Comparison of ENCODE assay signal across 20 cellular contexts in genomic region chr12:32418221-32418620, GRCh38. TPM values are rescaled to one million over a fixed set of nuclear protein-coding genes. Genes with fewer than 3 reads are reported as not detected.
A peak's percentile ranks its signal among the peaks of the same experiment; 100 is the strongest.
DNase-seq lines count a peak whose midpoint lies in the region; ATAC-seq, FAIRE-seq and TF ChIP-seq lines count a peak whose summit lies in the region.
"Had no signal": no experiment of that assay in that cellular context is flagged by ENCODE, and none has a peak within 500 bp of the region (broad histone marks: within the 10 kb centered on the region; RNA-seq: fewer than 3 reads in every experiment).

No MANE protein-coding gene starts in this region.

- ATAC-seq in HG03354 (IDR thresholded peaks at IDR 0.05; ENCODE audit: poor library complexity, severe bottlenecking, unreplicated experiment) (no peak), GM21447 (IDR thresholded peaks at IDR 0.05; ENCODE audit: unreplicated experiment) (no peak)
- ATAC-seq: GM12878 had no signal

- DNase-seq in H1 (ENCODE audit: low read depth in 1 of 2, low spot score in 2 of 2) = no peak
- no peak for DNase-seq in neuronal stem cell (ENCODE audit: low spot score)
- no peak for DNase-seq in testis
- DNase-seq in osteocyte (ENCODE audit: extremely low spot score, unreplicated experiment) = no peak
- DNase-seq in DMS 273 treated with DMSO at 0.1 percent for 48 hours (lab: John Stamatoyannopoulos, UW) = no peak
- DNase-seq: C1 segment of cervical spinal cord; Calu3; CD4-positive, alpha-beta memory T cell; COR-L47; DMS153; DND-41; GOT3; H7; HFFc6 had no signal

- no peak for FAIRE-seq in H1 (lab: Jason Lieb, UNC)
- FAIRE-seq: G401.6, GM12878, GM19239 had no signal

- H3K4ac ChIP-seq in H1 (replicated peaks; ENCODE audit: insufficient read length, low read depth, low read length) (no peak overlapping the region), neuronal stem cell (ENCODE audit: low read length) (no peak overlapping the region)

- H2BK12ac ChIP-seq in H1 (ENCODE audit: low read depth, low read length) (no peak overlapping the region), neuronal stem cell (ENCODE audit: low read length) (no peak overlapping the region)

- H3K79me2 ChIP-seq in H1 (ENCODE audit: control insufficient read depth in 1 of 2, insufficient read depth in 2 of 2, low read length in 2 of 2) = peaks cover 35 to 99% of the 10 kb centered on the region in 2 experiments

- H3K23ac ChIP-seq in H1 (ENCODE audit: insufficient read length) (no peak overlapping the region), neuronal stem cell (ENCODE audit: low read depth, low read length, poor library complexity) (no peak overlapping the region)

- no peak overlapping the region for H3K56ac ChIP-seq in H1 (replicated peaks; ENCODE audit: insufficient read length, low read depth, low read length)

- no peak overlapping the region for H3K9ac ChIP-seq in HUES48 (ENCODE audit: low read depth, low read length)
- H3K9ac ChIP-seq in H1 (replicated peaks in 1 of 4; ENCODE audit: extremely low read depth in 1 of 4, low read depth in 3 of 4, low read length in 3 of 4) = no peak overlapping the region
- no peak overlapping the region for H3K9ac ChIP-seq in neuronal stem cell (ENCODE audit: low read depth, low read length, poor library complexity)

- H3K4me2 ChIP-seq in H1 (ENCODE audit: insufficient read depth in 1 of 2, low read depth in 2 of 2, low read length in 2 of 2) (peak overlapping the region in 1 of 2 experiments; percentile 40; a peak in 1 of 4 replicates), neuronal stem cell (ENCODE audit: insufficient read depth, low read length, poor library complexity, severe bottlenecking) (no peak overlapping the region)

- H3K18ac ChIP-seq in H1 (ENCODE audit: extremely low read depth, low read length) (peak overlapping the region; percentile 32; the same call in 1 of the 2 replicates), neuronal stem cell (ENCODE audit: low read length) (no peak overlapping the region)

- TF ChIP-seq POLR2A in H1 (IDR thresholded peaks at IDR 0.05; ENCODE audit: control extremely low read depth in 1 of 2, low read depth in 2 of 2, low read length in 2 of 2) (no peak), testis (IDR thresholded peaks at IDR 0.05) (no peak)

- H3K14ac ChIP-seq in H1 (ENCODE audit: insufficient read length) (no peak overlapping the region), neuronal stem cell (ENCODE audit: low read length) (no peak overlapping the region)

- peaks cover 21 to 38% of the 10 kb centered on the region in 2 experiments for H4K20me1 ChIP-seq in H1 (replicated peaks in 1 of 2; ENCODE audit: control insufficient read depth in 1 of 2, insufficient read depth in 2 of 2, low read length in 2 of 2)

- H3K27me3 Mint-ChIP-seq in osteocyte (ENCODE audit: unreplicated experiment) = peaks cover 2% of the 10 kb centered on the region

- H3K79me1 ChIP-seq in H1 (ENCODE audit: low read depth, low read length) (peaks cover 11% of the 10 kb centered on the region), neuronal stem cell (ENCODE audit: low read depth, low read length) (no peaks in the 10 kb centered on the region)

- H3K27ac ChIP-seq in HUES48 (ENCODE audit: low read depth, low read length) (peak overlapping the region; percentile 76), H1 (ENCODE audit: low read depth, low read length) (peak overlapping the region; percentile 20; the same call in 1 of the 2 replicates), neuronal stem cell (replicated peaks; ENCODE audit: low read length) (no peak overlapping the region), testis (peak overlapping the region; percentile 52 to 64)

- peaks cover 4% of the 10 kb centered on the region for H3K4me1 Mint-ChIP-seq in osteocyte (ENCODE audit: unreplicated experiment)
- H3K4me1 Mint-ChIP-seq: CD4-positive, alpha-beta memory T cell had no signal

- H3K4me3 ChIP-seq in HUES48 (ENCODE audit: low read depth, low read length) = no peak overlapping the region
- H3K4me3 ChIP-seq in H1 (ENCODE audit: extremely low read depth in 1 of 4, insufficient read depth in 2 of 4, low read depth in 3 of 4, low read length in 4 of 4) = no peak overlapping the region
- H3K4me3 ChIP-seq in neuronal stem cell (ENCODE audit: low read length in 2 of 2) = no peak overlapping the region
- no peak overlapping the region for H3K4me3 ChIP-seq in testis
- H3K4me3 ChIP-seq: GM12878 had no signal

- H3K27me3 ChIP-seq in HUES48 (ENCODE audit: control insufficient read depth, insufficient read depth, low read length) = no peaks in the 10 kb centered on the region
- H3K27me3 ChIP-seq in H1 (replicated peaks in 1 of 4; ENCODE audit: control insufficient read depth in 3 of 4, extremely low read depth in 1 of 4, insufficient read depth in 3 of 4, low read length in 3 of 4) = no peaks in the 10 kb centered on the region
- no peaks in the 10 kb centered on the region for H3K27me3 ChIP-seq in neuronal stem cell (ENCODE audit: control insufficient read depth in 3 of 3, insufficient read depth in 3 of 3, low read depth in 1 of 3, low read length in 3 of 3)
- H3K27me3 ChIP-seq in testis = no peaks in the 10 kb centered on the region

- 99% methylated on average over 5 of the region's 5 CpGs; no CpG with 5 or more reads in 1 of the 2 experiments for WGBS in H1 (ENCODE audit: extremely low coverage in 1 of 2, insufficient coverage in 1 of 2, insufficient read length in 1 of 2, insufficient replicate concordance in 2 of 2, low coverage in 1 of 2, low lambda C conversion rate in 2 of 2, missing lambda C conversion rate in 1 of 2), 2 experiments
- WGBS in neuronal stem cell (ENCODE audit: extremely low coverage in 2 of 2, insufficient read length in 2 of 2, insufficient replicate concordance in 1 of 2), 2 donors = no CpG with 5 or more reads among the region's 5 CpGs
- WGBS in testis, 2 donors = 96 to 99% methylated on average over 5 of the region's 5 CpGs

- H3K27ac Mint-ChIP-seq in osteocyte (ENCODE audit: unreplicated experiment) = no peak overlapping the region
- H3K27ac Mint-ChIP-seq: CD4-positive, alpha-beta memory T cell; HFFc6 had no signal

- no peak for TF ChIP-seq EP300 in H1 (IDR thresholded peaks at IDR 0.05; ENCODE audit: borderline replicate concordance in 1 of 2, low read depth in 2 of 2, low read length in 2 of 2)

- H4K5ac ChIP-seq in H1 (ENCODE audit: insufficient read length, low read depth, low read length) = no peak overlapping the region

- no peaks in the 10 kb centered on the region for H3K36me3 Mint-ChIP-seq in osteocyte (ENCODE audit: unreplicated experiment)
- H3K36me3 Mint-ChIP-seq: CD4-positive, alpha-beta memory T cell had no signal

- intact Hi-C loops in testis (cut with DNase I; ENCODE audit: low total_unique reads) = no loop called here

- no peak overlapping the region; the same call in 1 of the 2 replicates for H4K8ac ChIP-seq in H1 (ENCODE audit: extremely low read depth, insufficient read depth, low read length)
- H4K8ac ChIP-seq in neuronal stem cell (ENCODE audit: low read depth, low read length) = no peak overlapping the region

- H2AFZ ChIP-seq in H1 (ENCODE audit: low read length) (no peak overlapping the region), neuronal stem cell (ENCODE audit: low read length) (no peak overlapping the region)

- CTCF ChIA-PET in H1 (lab: Charles Lee; ENCODE audit: partially characterized antibody) = interaction anchor here (1.1 to 1.5 kb wide), 2 partner anchors 11 to 163 kb away, joined by 3 to 5 read pairs; no protein-coding TSS in a partner anchor

- H2BK120ac ChIP-seq in H1 (replicated peaks; ENCODE audit: low read depth, low read length) (no peak overlapping the region), neuronal stem cell (ENCODE audit: low read depth, low read length) (no peak overlapping the region)

- H2BK20ac ChIP-seq in H1 (ENCODE audit: low read length) = no peak overlapping the region

- H3K36me3 ChIP-seq in HUES48 (ENCODE audit: control insufficient read depth, insufficient read depth, low read length) (peaks cover 17% of the 10 kb centered on the region), H1 (ENCODE audit: control insufficient read depth in 2 of 4, insufficient read depth in 4 of 4, low read length in 3 of 4) (peaks cover 0 to 15% (median 0%) of the 10 kb centered on the region in 4 experiments; a peak in 2 of 8 replicates), neuronal stem cell (replicated peaks in 1 of 2; ENCODE audit: control insufficient read depth in 2 of 2, insufficient read depth in 2 of 2, low read length in 2 of 2) (no peaks in the 10 kb centered on the region), testis (ENCODE audit: low read depth, missing control alignments) (no peaks in the 10 kb centered on the region)

- H3K9me3 ChIP-seq in HUES48 (ENCODE audit: control insufficient read depth, insufficient read depth, low read length) = no peaks in the 10 kb centered on the region
- H3K9me3 ChIP-seq in H1 (ENCODE audit: insufficient read depth in 2 of 2, low read depth in 1 of 2, low read length in 1 of 2) = no peaks in the 10 kb centered on the region; a peak in 1 of 4 replicates
- peaks cover 0 to 10% of the 10 kb centered on the region in 2 donors for H3K9me3 ChIP-seq in neuronal stem cell (replicated peaks in 1 of 2; ENCODE audit: control insufficient read depth in 2 of 2, insufficient read depth in 1 of 2, low read depth in 1 of 2, low read length in 2 of 2)
- H3K9me3 ChIP-seq in testis = no peaks in the 10 kb centered on the region

- TF ChIP-seq CTCF in H1 (IDR thresholded peaks at IDR 0.05; ENCODE audit: control extremely low read depth in 1 of 3, insufficient read depth in 1 of 3, low read depth in 1 of 3, low read length in 3 of 3) = no peak
- no peak for TF ChIP-seq CTCF in testis (IDR thresholded peaks at IDR 0.05)
- no peak for TF ChIP-seq CTCF in osteocyte (IDR thresholded peaks at IDR 0.05)

- H3K4me1 ChIP-seq in HUES48 (ENCODE audit: control insufficient read depth, insufficient read depth, low read length) = peaks cover 26% of the 10 kb centered on the region
- peaks cover 13 to 21% (median 18%) of the 10 kb centered on the region in 4 experiments for H3K4me1 ChIP-seq in H1 (replicated peaks in 1 of 4; ENCODE audit: control insufficient read depth in 3 of 4, insufficient read depth in 4 of 4, low read length in 3 of 4)
- peaks cover 0 to 4% of the 10 kb centered on the region in 2 donors for H3K4me1 ChIP-seq in neuronal stem cell (ENCODE audit: control insufficient read depth in 2 of 2, insufficient read depth in 1 of 2, low read depth in 1 of 2, low read length in 2 of 2)
- peaks cover 23% of the 10 kb centered on the region for H3K4me1 ChIP-seq in testis

- H2BK15ac ChIP-seq in H1 (ENCODE audit: low read length) = no peak overlapping the region
- H2BK15ac ChIP-seq in neuronal stem cell (ENCODE audit: low read length) = no peak overlapping the region

- POLR2A ChIA-PET in H1 (lab: Charles Lee; ENCODE audit: partially characterized antibody) = no interaction called here

- H2AK5ac ChIP-seq in H1 (ENCODE audit: low read depth, low read length) = no peak overlapping the region; the same call in 1 of the 2 replicates
- peak overlapping the region; percentile 52 for H2AK5ac ChIP-seq in neuronal stem cell (ENCODE audit: low read depth, low read length)

- H2BK5ac ChIP-seq in H1 (ENCODE audit: low read depth, low read length) = 0 out of 2 replicates have a peak overlapping the region, but pooled peaks have one; percentile 55
- H2BK5ac ChIP-seq in neuronal stem cell (ENCODE audit: low read length) = no peak overlapping the region

- H3K23me2 ChIP-seq in H1 (ENCODE audit: low read depth, low read length) = no peaks in the 10 kb centered on the region

- no peak overlapping the region for H3K4me3 Mint-ChIP-seq in osteocyte (ENCODE audit: unreplicated experiment)
- H3K4me3 Mint-ChIP-seq: CD4-positive, alpha-beta memory T cell; HFFc6 had no signal

- H4K91ac ChIP-seq in H1 (replicated peaks; ENCODE audit: insufficient read length, low read length) (no peak overlapping the region), neuronal stem cell (ENCODE audit: low read depth, low read length, poor library complexity) (no peak overlapping the region)

- H3K9me3 Mint-ChIP-seq in osteocyte (ENCODE audit: unreplicated experiment) = no peaks in the 10 kb centered on the region
- H3K9me3 Mint-ChIP-seq: CD4-positive, alpha-beta memory T cell; HFFc6 had no signal

- TF ChIP-seq RAD21 in H1 (IDR thresholded peaks at IDR 0.05 in 1 of 2, conservative IDR thresholded peaks at IDR 0.05 in 1 of 2; ENCODE audit: low read depth in 2 of 2, low read length in 2 of 2) = no peak

RNA-seq across cellular contexts. Expression of gene FGD4, which starts 18.9 kb away (rescaled TPM):
- 44.5 and 48.2 TPM in 2 replicates for total RNA-seq in H1 (2021; fragmentation: NEBNext Ultra II Directional; extraction: Animal tissue kit (Norgen Biotek cat#: 25700))
- polyA plus RNA-seq in H1 (2011; rRNA removed) (7.1 and 8.5 TPM in 2 replicates), testis (ENCODE audit: insufficient read depth, low read depth, low replicate concordance) (51.0 TPM)
- polyA plus RNA-seq in H1 (2011; cell fraction: cytosol; rRNA removed) = 12.2 TPM
- polyA plus RNA-seq in H1 (2011; cell fraction: nucleus; rRNA removed) = 21.7 TPM
- polyA plus RNA-seq in H1 (2012, experiment 1 of 2) = 10.5 to 16.0 TPM (median 13.6 TPM) in 4 replicates
- polyA plus RNA-seq in H1 (2012, experiment 2 of 2) = 1.5 TPM
- 16.1 TPM for polyA plus RNA-seq in H1 (2013, experiment 1 of 2)
- 15.0 TPM for polyA plus RNA-seq in H1 (2013, experiment 2 of 2)
- 79.9 and 132 TPM in 2 replicates for polyA minus RNA-seq in H1 (2011; rRNA and poly(A)+ RNA removed)
- polyA minus RNA-seq in H1 (2011; cell fraction: cytosol; rRNA and poly(A)+ RNA removed) = 72.6 TPM
- polyA minus RNA-seq in H1 (2011; cell fraction: nucleus; rRNA and poly(A)+ RNA removed) = 192 TPM
- polyA plus RNA-seq in neuronal stem cell (2013, experiment 1 of 2) = 10.7 TPM
- polyA plus RNA-seq in neuronal stem cell (2013, experiment 2 of 2) = 12.5 TPM
- total RNA-seq in testis (10 to 100 TPM; 74.9 to 90.2 TPM), osteocyte (7.6 and 8.0 TPM in 2 replicates)
